In genomic region chr1:2047749-2048729, GRCh38 we compare ENCODE assay signal across 18 cellular contexts. TPM values are rescaled to one million over a fixed set of nuclear protein-coding genes. Genes with fewer than 3 reads are reported as not detected.
DNase-seq lines count a peak whose midpoint lies in the region; ATAC-seq, FAIRE-seq and TF ChIP-seq lines count a peak whose summit lies in the region.
"Had no signal": no experiment of that assay in that cellular context is flagged by ENCODE, and none has a peak within 500 bp of the region (broad histone marks: within the 10 kb centered on the region; RNA-seq: fewer than 3 reads in every experiment).

No MANE protein-coding gene starts in this region.

- H3K27me3 Mint-ChIP-seq in activated naive CD4-positive, alpha-beta T cell treated with anti-CD3 and anti-CD28 coated beads for 36 hours (ENCODE audit: low read depth) = peaks cover 12% of the 10 kb centered on the region
- peaks cover 14% of the 10 kb centered on the region for H3K27me3 Mint-ChIP-seq in activated CD4-positive, alpha-beta memory T cell treated with anti-CD3 and anti-CD28 coated beads for 36 hours
- peaks cover 17% of the 10 kb centered on the region for H3K27me3 Mint-ChIP-seq in stimulated activated naive CD8-positive, alpha-beta T cell treated with anti-CD3 and anti-CD28 coated beads, Interleukin-15, amount 100 ng/mL, for 72 hours

- peak overlapping the region; percentile 22 for H3K4me3 Mint-ChIP-seq in activated naive CD4-positive, alpha-beta T cell treated with anti-CD3 and anti-CD28 coated beads for 36 hours
- peak overlapping the region; percentile 78 for H3K4me3 Mint-ChIP-seq in activated CD4-positive, alpha-beta memory T cell treated with anti-CD3 and anti-CD28 coated beads for 36 hours
- H3K4me3 Mint-ChIP-seq in stimulated activated naive CD8-positive, alpha-beta T cell treated with anti-CD3 and anti-CD28 coated beads, Interleukin-15, amount 100 ng/mL, for 72 hours = peak overlapping the region; percentile 6

- TF ChIP-seq POLR2A in H54 (IDR thresholded peaks at IDR 0.05; ENCODE audit: low read depth, low read length) = no peak

- no peaks in the 10 kb centered on the region for H3K9me3 Mint-ChIP-seq in activated naive CD4-positive, alpha-beta T cell treated with anti-CD3 and anti-CD28 coated beads for 36 hours
- H3K9me3 Mint-ChIP-seq in activated CD4-positive, alpha-beta memory T cell treated with anti-CD3 and anti-CD28 coated beads for 36 hours = no peaks in the 10 kb centered on the region
- no peaks in the 10 kb centered on the region for H3K9me3 Mint-ChIP-seq in stimulated activated naive CD8-positive, alpha-beta T cell treated with anti-CD3 and anti-CD28 coated beads, Interleukin-15, amount 100 ng/mL, for 72 hours

- POLR2A ChIA-PET in activated CD4-positive, alpha-beta memory T cell treated with anti-CD3 and anti-CD28 coated beads for 36 hours (lab: Charles Lee) = no interaction called here

- ATAC-seq in left lobe of liver (no peak), GM21367 (IDR thresholded peaks at IDR 0.05; ENCODE audit: unreplicated experiment) (no peak)
- ATAC-seq in stimulated activated naive CD8-positive, alpha-beta T cell treated with anti-CD3 and anti-CD28 coated beads, Interleukin-15, amount 100 ng/mL, for 72 hours = no peak
- ATAC-seq: body of pancreas, left ventricle myocardium superior had no signal

- DNase-seq in activated naive CD4-positive, alpha-beta T cell treated with anti-CD3 and anti-CD28 coated beads for 36 hours = no peak
- no peak for DNase-seq in activated naive CD4-positive, alpha-beta T cell (lab: John Stamatoyannopoulos, UW)
- no peak for DNase-seq in activated CD4-positive, alpha-beta memory T cell treated with anti-CD3 and anti-CD28 coated beads for 36 hours
- DNase-seq in left lobe of liver (ENCODE audit: low spot score) (peak; percentile 87), H54 (ENCODE audit: insufficient read length, low spot score) (no peak), AG20443 (ENCODE audit: low spot score) (no peak)
- DNase-seq in stimulated activated naive CD8-positive, alpha-beta T cell treated with anti-CD3 and anti-CD28 coated beads, Interleukin-15, amount 100 ng/mL, for 72 hours = no peak
- DNase-seq: body of pancreas, DND-41, dorsolateral prefrontal cortex, hypothalamus, left ventricle myocardium superior, NCI-H2081 treated with DMSO at 0.1 percent for 48 hours, occipital lobe, testis had no signal

- intact Hi-C loops in activated naive CD4-positive, alpha-beta T cell treated with anti-CD3 and anti-CD28 coated beads for 36 hours (cut with micrococcal nuclease) = no loop called here
- intact Hi-C loops in activated CD4-positive, alpha-beta memory T cell treated with anti-CD3 and anti-CD28 coated beads for 36 hours (cut with micrococcal nuclease) = loop anchor here (5.0 kb wide), 1 partner anchor 106 kb away; no protein-coding TSS in a partner anchor

- no peaks in the 10 kb centered on the region for H3K36me3 Mint-ChIP-seq in activated naive CD4-positive, alpha-beta T cell treated with anti-CD3 and anti-CD28 coated beads for 36 hours (ENCODE audit: low read depth)
- no peaks in the 10 kb centered on the region for H3K36me3 Mint-ChIP-seq in activated CD4-positive, alpha-beta memory T cell treated with anti-CD3 and anti-CD28 coated beads for 36 hours

- peaks cover 19% of the 10 kb centered on the region for H3K4me1 Mint-ChIP-seq in activated naive CD4-positive, alpha-beta T cell treated with anti-CD3 and anti-CD28 coated beads for 36 hours (ENCODE audit: low read depth)
- peaks cover 14% of the 10 kb centered on the region for H3K4me1 Mint-ChIP-seq in activated CD4-positive, alpha-beta memory T cell treated with anti-CD3 and anti-CD28 coated beads for 36 hours (ENCODE audit: low read depth)
- peaks cover 65% of the 10 kb centered on the region for H3K4me1 Mint-ChIP-seq in stimulated activated naive CD8-positive, alpha-beta T cell treated with anti-CD3 and anti-CD28 coated beads, Interleukin-15, amount 100 ng/mL, for 72 hours

- CTCF ChIA-PET in activated naive CD4-positive, alpha-beta T cell treated with anti-CD3 and anti-CD28 coated beads for 36 hours (lab: Charles Lee) = no interaction called here
- CTCF ChIA-PET in activated CD4-positive, alpha-beta memory T cell treated with anti-CD3 and anti-CD28 coated beads for 36 hours (lab: Charles Lee) = interaction anchor here (0.6 to 0.7 kb wide), 2 partner anchors 87 to 103 kb away, joined by 3 read pairs; no protein-coding TSS in a partner anchor

- H3K27ac Mint-ChIP-seq in activated naive CD4-positive, alpha-beta T cell treated with anti-CD3 and anti-CD28 coated beads for 36 hours = no peak overlapping the region
- no peak overlapping the region for H3K27ac Mint-ChIP-seq in activated CD4-positive, alpha-beta memory T cell treated with anti-CD3 and anti-CD28 coated beads for 36 hours
- no peak overlapping the region for H3K27ac Mint-ChIP-seq in stimulated activated naive CD8-positive, alpha-beta T cell treated with anti-CD3 and anti-CD28 coated beads, Interleukin-15, amount 100 ng/mL, for 72 hours

- no peak for FAIRE-seq in H54 (lab: Jason Lieb, UNC)

RNA-seq across cellular contexts. Expression of gene PRKCZ, which starts 2.2 kb away (rescaled TPM):
- 1 to 10 TPM; 6.8 to 7.0 TPM for total RNA-seq in activated naive CD4-positive, alpha-beta T cell treated with anti-CD3 and anti-CD28 coated beads for 36 hours
- 10 to 100 TPM; 13.2 to 14.7 TPM for total RNA-seq in activated CD4-positive, alpha-beta memory T cell treated with anti-CD3 and anti-CD28 coated beads for 36 hours
- total RNA-seq in left lobe of liver = 22.1 TPM

RNA-seq across cellular contexts. Expression of gene GABRD, which starts 28.9 kb away (rescaled TPM):
- total RNA-seq in activated naive CD4-positive, alpha-beta T cell treated with anti-CD3 and anti-CD28 coated beads for 36 hours = not detected
- total RNA-seq in activated CD4-positive, alpha-beta memory T cell treated with anti-CD3 and anti-CD28 coated beads for 36 hours = not detected
- total RNA-seq in left lobe of liver = not detected
- total RNA-seq: body of pancreas, M059J, smooth muscle cell had no signal

RNA-seq across cellular contexts. Expression of gene CFAP74, which starts 44.5 kb away (rescaled TPM):
- total RNA-seq in activated naive CD4-positive, alpha-beta T cell treated with anti-CD3 and anti-CD28 coated beads for 36 hours = not detected
- not detected for total RNA-seq in activated CD4-positive, alpha-beta memory T cell treated with anti-CD3 and anti-CD28 coated beads for 36 hours
- 3.5 TPM for total RNA-seq in left lobe of liver
- total RNA-seq: left ventricle myocardium superior, M059J, smooth muscle cell had no signal

Comparison
In these comparisons a context has a peak if more than half of its experiments do, and no peak if none do; other contexts are left out.
1. H3K4me3 Mint-ChIP-seq: peak in every context shown above with its lines; median percentile 78 in activated CD4-positive, alpha-beta memory T cell treated with anti-CD3 and anti-CD28 coated beads for 36 hours; 22 in activated naive CD4-positive, alpha-beta T cell treated with anti-CD3 and anti-CD28 coated beads for 36 hours; 6 in stimulated activated naive CD8-positive, alpha-beta T cell treated with anti-CD3 and anti-CD28 coated beads, Interleukin-15, amount 100 ng/mL, for 72 hours.